9 cellular contexts compared by ENCODE assay signal in the genomic region with DNA sequence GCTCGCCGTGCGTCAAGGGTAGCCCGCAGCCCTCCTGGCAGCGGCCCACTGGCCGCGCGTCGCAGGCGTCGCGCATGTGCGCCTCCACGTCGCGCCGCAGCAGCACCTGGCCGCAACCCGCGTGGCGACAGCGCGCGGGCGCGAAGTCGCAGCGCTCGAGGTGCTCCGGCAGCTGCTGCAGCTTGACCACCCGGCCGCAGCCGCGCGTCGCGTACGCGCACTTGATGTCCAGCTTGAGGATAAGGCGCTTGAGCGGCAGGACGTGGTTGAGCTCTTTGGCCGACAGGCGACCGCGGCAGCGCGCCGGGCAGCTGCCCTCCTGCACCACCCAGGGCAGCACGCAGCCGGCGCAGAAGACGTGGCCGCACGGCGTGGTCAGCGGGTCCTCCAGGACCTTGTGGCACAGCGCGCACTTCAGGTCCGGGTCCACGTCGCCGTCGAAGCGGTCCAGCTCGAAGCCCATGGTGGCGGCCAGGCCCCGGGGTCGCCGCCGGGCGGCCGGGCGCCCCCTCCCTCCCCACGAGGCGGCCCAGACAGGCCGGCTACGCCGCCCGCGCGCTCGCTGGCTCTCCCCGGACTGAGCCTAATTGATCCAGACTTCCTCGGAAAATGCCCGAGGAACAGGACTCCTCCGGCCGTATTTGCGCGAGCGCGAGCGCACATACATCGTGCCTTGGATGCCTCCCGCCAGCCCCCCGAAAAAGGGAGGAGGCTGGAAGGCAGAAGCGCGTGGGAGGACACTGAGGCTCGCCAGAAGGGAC. TPM values are rescaled to one million over a fixed set of nuclear protein-coding genes. Genes with fewer than 3 reads are reported as not detected.
DNase-seq lines count a peak whose midpoint lies in the region; ATAC-seq, FAIRE-seq and TF ChIP-seq lines count a peak whose summit lies in the region.
"Had no signal": no experiment of that assay in that cellular context is flagged by ENCODE, and none has a peak within 500 bp of the region (broad histone marks: within the 10 kb centered on the region; RNA-seq: fewer than 3 reads in every experiment).

A gene (minus strand): TSS at position 579 of the 761 bp plus-strand sequence.

- ATAC-seq in Right ventricle myocardium inferior = peak; percentile 35

- WGBS in ovary, 3 donors = 0 to 1% (median 1%) methylated on average over 25 to 99 of the region's 99 CpGs

- H3K36me3 Mint-ChIP-seq in activated T-cell treated with anti-CD3 and anti-CD28 coated beads, Interleukin-2, amount 50 U/mL, for 24 hours (ENCODE audit: low read depth) = no peaks in the 10 kb centered on the region
- H3K36me3 Mint-ChIP-seq: memory B cell had no signal

- peaks cover 22% of the 10 kb centered on the region for H3K27me3 Mint-ChIP-seq in activated T-cell treated with anti-CD3 and anti-CD28 coated beads, Interleukin-2, amount 50 U/mL, for 24 hours
- H3K27me3 Mint-ChIP-seq: memory B cell had no signal

- H3K4me1 Mint-ChIP-seq in activated T-cell treated with anti-CD3 and anti-CD28 coated beads, Interleukin-2, amount 50 U/mL, for 24 hours (ENCODE audit: low read depth) = no peaks in the 10 kb centered on the region
- H3K4me1 Mint-ChIP-seq: memory B cell had no signal

- TF ChIP-seq POLR2A in H54 (IDR thresholded peaks at IDR 0.05; ENCODE audit: low read depth, low read length) (peak; percentile 62), ovary (IDR thresholded peaks at IDR 0.05) (peak; percentile 83)

- no peak for FAIRE-seq in H54 (lab: Jason Lieb, UNC)

- peak within 1 kb of the TSS; percentile 76 for H3K4me3 ChIP-seq in ovary

- in situ Hi-C loops in ACHN (cut with HindIII; ENCODE audit: low pct_ligation_motif_present, low pct_unique_long_range_greater_than_20kb, low sequenced_read_pairs) = no loop called here

- H3K9me3 Mint-ChIP-seq in activated T-cell treated with anti-CD3 and anti-CD28 coated beads, Interleukin-2, amount 50 U/mL, for 24 hours = no peaks in the 10 kb centered on the region

- peak within 1 kb of the TSS; percentile 48 to 85 for H3K27ac ChIP-seq in ovary

- H3K27ac Mint-ChIP-seq in activated T-cell treated with anti-CD3 and anti-CD28 coated beads, Interleukin-2, amount 50 U/mL, for 24 hours = no peak within 1 kb of the TSS
- H3K27ac Mint-ChIP-seq: memory B cell had no signal

- DNase-seq in H54 (ENCODE audit: insufficient read length, low spot score) = peak; percentile 17
- DNase-seq in T1000 (lab: John Stamatoyannopoulos, UW) = peak; percentile 61
- peak; percentile 78 for DNase-seq in Right ventricle myocardium inferior (ENCODE audit: missing footprints)
- DNase-seq in ovary = peak; percentile 84 to 90 (median 86)
- no peak for DNase-seq in activated T-cell treated with anti-CD3 and anti-CD28 coated beads, Interleukin-2, amount 50 U/mL, for 24 hours
- DNase-seq in ACHN = no peak
- DNase-seq in SKM-1 (lab: John Stamatoyannopoulos, UW; ENCODE audit: unreplicated experiment) = no peak
- no peak for DNase-seq in CD1c-positive myeloid dendritic cell (ENCODE audit: extremely low spot score)

- intact Hi-C loops in Right ventricle myocardium inferior (cut with DNase I) (loop anchor here (5.0 to 10.0 kb wide), 5 partner anchors 37 to 223 kb away; no protein-coding TSS in a partner anchor), ovary (cut with DNase I) (loop anchor here (2.0 to 10.0 kb wide), 10 partner anchors 70 to 520 kb away; no protein-coding TSS in a partner anchor)

- no peaks in the 10 kb centered on the region for H3K27me3 ChIP-seq in ovary

- no peak for TF ChIP-seq CTCF in ovary (IDR thresholded peaks at IDR 0.05)

- H3K9me3 ChIP-seq in ovary = no peaks in the 10 kb centered on the region

- H3K4me3 Mint-ChIP-seq in activated T-cell treated with anti-CD3 and anti-CD28 coated beads, Interleukin-2, amount 50 U/mL, for 24 hours = no peak within 1 kb of the TSS
- H3K4me3 Mint-ChIP-seq: memory B cell had no signal

- H3K36me3 ChIP-seq in ovary = no peaks in the 10 kb centered on the region

- H3K4me1 ChIP-seq in ovary (ENCODE audit: insufficient read depth) = peaks cover 6% of the 10 kb centered on the region

- no peak for TF ChIP-seq EP300 in ovary (IDR thresholded peaks at IDR 0.05)

RNA-seq across cellular contexts. Expression of the gene that starts here (rescaled TPM):
- total RNA-seq in Right ventricle myocardium inferior (130 TPM), ovary (100 to 1,000 TPM in 5 of 7 donors, 10 to 100 TPM in 2; 68.1 to 161 (median 112) TPM)
- 100 to 1,000 TPM in 1 of 2 donors, 10 to 100 TPM in 1; 79.7 to 102 TPM for polyA plus RNA-seq in ovary

Comparison
In these comparisons a context has a peak if more than half of its experiments do, and no peak if none do; other contexts are left out.
1. DNase-seq: peak in H54 (single experiment), T1000 (single experiment), Right ventricle myocardium inferior (single experiment) and ovary (5 of 5); none in activated T-cell treated with anti-CD3 and anti-CD28 coated beads, Interleukin-2, amount 50 U/mL, for 24 hours (single experiment), ACHN (single experiment), SKM-1 (single experiment) and CD1c-positive myeloid dendritic cell (single experiment).